Comparison of ENCODE assay signal across 8 cellular contexts in the genomic region with DNA sequence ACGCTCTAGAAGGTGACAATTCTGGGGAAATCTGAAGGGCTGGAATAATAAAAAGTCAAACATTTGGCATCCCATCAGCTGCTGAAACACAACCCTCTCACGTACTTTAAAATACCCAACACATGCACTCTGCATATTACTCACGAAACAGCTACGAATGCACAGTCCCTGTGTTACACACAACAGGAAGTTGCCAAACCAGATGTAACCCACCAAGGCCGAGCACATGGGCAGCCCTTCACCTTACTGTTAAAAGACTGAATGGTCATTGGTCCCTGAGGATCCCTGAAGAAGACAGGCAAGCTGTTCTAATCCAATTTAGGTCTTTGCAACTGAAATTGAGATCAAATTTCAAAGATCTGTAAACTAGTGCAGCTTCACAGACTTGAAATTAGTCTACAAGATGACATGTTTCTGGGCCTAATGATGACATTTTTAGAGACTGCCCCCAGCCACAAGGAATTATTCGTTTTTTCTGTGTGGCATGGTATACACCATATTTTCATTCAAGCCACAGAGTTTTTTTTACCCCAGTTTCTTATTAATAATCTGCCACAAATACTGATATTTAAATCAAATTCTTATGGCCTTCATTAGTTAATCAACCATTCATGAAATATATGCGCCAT. TPM values are rescaled to one million over a fixed set of nuclear protein-coding genes. Genes with fewer than 3 reads are reported as not detected.
DNase-seq lines count a peak whose midpoint lies in the region; ATAC-seq and TF ChIP-seq lines count a peak whose summit lies in the region.

No MANE protein-coding gene starts in this region.

- no peaks in the 10 kb centered on the region for H3K36me3 Mint-ChIP-seq in progenitor cell of endocrine pancreas (ENCODE audit: insufficient read depth)

- H3K4me3 Mint-ChIP-seq in progenitor cell of endocrine pancreas (ENCODE audit: low read depth), result no peak overlapping the region

- H3K4me3 ChIP-seq in DOHH2 (ENCODE audit: low read length) (peak overlapping the region; percentile 38), WERI-Rb-1 (ENCODE audit: low read depth, low read length) (no peak overlapping the region), vagina (no peak overlapping the region)

- H3K27me3 ChIP-seq in DOHH2 (ENCODE audit: control insufficient read depth, low read length) (no peaks in the 10 kb centered on the region), WERI-Rb-1 (ENCODE audit: insufficient read depth, low read depth, severe bottlenecking) (no peaks in the 10 kb centered on the region), vagina (no peaks in the 10 kb centered on the region)

- DNase-seq in WERI-Rb-1, result peak; percentile 30
- peak; percentile 19 for DNase-seq in mucosa of gallbladder (ENCODE audit: low spot score)
- no peak for DNase-seq in vagina (ENCODE audit: extremely low spot score in 2 of 2)
- DNase-seq in progenitor cell of endocrine pancreas (ENCODE audit: low spot score, unreplicated experiment), result no peak
- no peak for DNase-seq in NCI-H1417 (lab: John Stamatoyannopoulos, UW)

- no peaks in the 10 kb centered on the region for H3K36me3 ChIP-seq in DOHH2 (ENCODE audit: control insufficient read depth, low read length)
- H3K36me3 ChIP-seq in WERI-Rb-1, result no peaks in the 10 kb centered on the region
- H3K36me3 ChIP-seq in vagina, result no peaks in the 10 kb centered on the region

- peak; percentile 84 for ATAC-seq in GM19395 (IDR thresholded peaks at IDR 0.05; ENCODE audit: unreplicated experiment)
- peak; percentile 70 for ATAC-seq in HG03342 (IDR thresholded peaks at IDR 0.05; ENCODE audit: unreplicated experiment)

- H3K4me1 ChIP-seq in DOHH2 (ENCODE audit: control insufficient read depth, low read length) (peaks cover 17% of the 10 kb centered on the region), vagina (no peaks in the 10 kb centered on the region)

- H3K9me3 ChIP-seq in DOHH2 (ENCODE audit: control insufficient read depth, insufficient read depth, low read length) (peaks cover 3% of the 10 kb centered on the region; the same call in 1 of the 2 replicates), WERI-Rb-1 (ENCODE audit: severe bottlenecking) (no peaks in the 10 kb centered on the region), vagina (no peaks in the 10 kb centered on the region)

- no peak overlapping the region for H3K27ac Mint-ChIP-seq in progenitor cell of endocrine pancreas

- H3K9me3 Mint-ChIP-seq in progenitor cell of endocrine pancreas (ENCODE audit: low read depth), result peaks cover 3% of the 10 kb centered on the region

- no peaks in the 10 kb centered on the region for H3F3A ChIP-seq in DOHH2 (ENCODE audit: control insufficient read depth, insufficient read depth)

- no peak for TF ChIP-seq CTCF in DOHH2 (IDR thresholded peaks at IDR 0.05; ENCODE audit: low read depth, low read length, poor library complexity, severe bottlenecking)
- no peak for TF ChIP-seq CTCF in WERI-Rb-1 (IDR thresholded peaks at IDR 0.05; ENCODE audit: low read depth, low read length)
- no peak for TF ChIP-seq CTCF in vagina (IDR thresholded peaks at IDR 0.05)
- TF ChIP-seq CTCF in progenitor cell of endocrine pancreas (IDR thresholded peaks at IDR 0.05; ENCODE audit: unreplicated experiment), result no peak

- no peak for TF ChIP-seq POLR2A in vagina (IDR thresholded peaks at IDR 0.05)

- intact Hi-C loops in vagina (cut with DNase I), result no loop called here

- H3K27me3 Mint-ChIP-seq in progenitor cell of endocrine pancreas, result peaks cover 18% of the 10 kb centered on the region

- no peaks in the 10 kb centered on the region for H3K9me2 ChIP-seq in DOHH2 (replicated peaks; ENCODE audit: control insufficient read depth, low read length)

- no peaks in the 10 kb centered on the region for H3K79me2 ChIP-seq in DOHH2 (ENCODE audit: control insufficient read depth, low read length)

- peaks cover 6% of the 10 kb centered on the region for H3K4me1 Mint-ChIP-seq in progenitor cell of endocrine pancreas (ENCODE audit: low read depth)

- H3K27ac ChIP-seq in DOHH2 (ENCODE audit: low read depth, low read length) (peak overlapping the region; percentile 25; the same call in 1 of the 2 replicates), WERI-Rb-1 (peak overlapping the region; percentile 33), vagina (no peak overlapping the region)

- H3K4me2 ChIP-seq in DOHH2 (ENCODE audit: low read length), result peak overlapping the region; percentile 54

- no peaks in the 10 kb centered on the region for H4K20me1 ChIP-seq in DOHH2 (ENCODE audit: control insufficient read depth, insufficient read depth, low read depth, low read length)

RNA-seq across cellular contexts. Expression of gene IER5, which starts 25.6 kb away (rescaled TPM):
- total RNA-seq in mucosa of gallbladder (13.9 TPM), vagina (13.0 TPM), progenitor cell of endocrine pancreas (1.7 and 2.3 TPM in 2 replicates)

RNA-seq across cellular contexts. Expression of gene MR1, which starts 29.1 kb away (rescaled TPM):
- total RNA-seq in mucosa of gallbladder (26.9 TPM), vagina (12.8 TPM), progenitor cell of endocrine pancreas (0.57 and 0.64 TPM in 2 replicates)

RNA-seq across cellular contexts. Expression of gene STX6, which starts 40.2 kb away (rescaled TPM):
- total RNA-seq in mucosa of gallbladder, result 20.3 TPM
- 23.3 TPM for total RNA-seq in vagina
- total RNA-seq in progenitor cell of endocrine pancreas, result 21.8 and 24.9 TPM in 2 replicates

Comparison
In these comparisons a context has a peak if more than half of its experiments do, and no peak if none do; other contexts are left out.
1. DNase-seq: peak in WERI-Rb-1 (single experiment) and mucosa of gallbladder (single experiment); none in vagina (0 of 2), progenitor cell of endocrine pancreas (single experiment) and NCI-H1417 (0 of 3).